In the genomic region with DNA sequence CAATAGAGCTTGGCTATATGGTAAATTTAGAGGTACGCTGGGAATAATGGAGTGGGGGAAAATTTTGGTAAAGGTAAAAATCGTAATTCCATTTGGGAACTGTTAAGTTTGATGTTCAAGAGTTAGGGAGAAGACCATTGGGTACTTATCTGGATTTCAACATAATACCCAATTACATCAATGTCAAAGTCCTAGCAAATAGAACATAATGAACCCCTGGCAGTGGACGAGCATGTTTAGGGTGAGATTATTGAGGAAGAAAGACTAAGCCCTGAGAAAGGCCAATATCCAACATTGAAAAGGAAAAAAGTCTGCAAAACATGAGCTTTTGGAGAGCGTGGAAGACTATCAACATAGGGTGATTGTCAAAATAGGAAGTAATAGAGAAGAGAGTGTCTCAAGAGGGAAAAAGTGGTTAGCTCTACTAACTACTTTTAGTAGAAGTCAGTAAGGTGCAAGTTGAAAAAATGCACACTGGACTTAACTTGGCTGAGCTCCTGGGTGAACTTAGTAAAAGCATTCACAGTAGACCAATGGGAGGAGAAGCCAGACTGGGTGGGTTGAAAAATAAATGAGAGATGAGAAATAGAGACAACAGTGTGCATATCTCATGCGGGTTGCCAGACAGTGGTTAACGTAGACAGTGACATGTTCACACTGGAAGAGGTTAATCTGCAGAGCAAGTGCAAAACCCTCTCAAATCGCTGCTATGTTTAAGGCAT, we compare ENCODE assay signal across 18 cellular contexts.
DNase-seq lines count a peak whose midpoint lies in the region; ATAC-seq and TF ChIP-seq lines count a peak whose summit lies in the region.
"Had no signal": no experiment of that assay in that cellular context is flagged by ENCODE, and none has a peak within 500 bp of the region (broad histone marks: within the 10 kb centered on the region; RNA-seq: fewer than 3 reads in every experiment).

No MANE protein-coding gene starts in this region.

- peak overlapping the region in 3 of 4 donors; percentile 11 to 62 (median 33) for H3K27ac ChIP-seq in sigmoid colon
- H3K27ac ChIP-seq in tibial nerve: peak overlapping the region in 2 of 4 donors; percentile 34 to 36
- H3K27ac ChIP-seq: 22Rv1 had no signal

- H3K4me3 ChIP-seq in sigmoid colon: no peak overlapping the region
- no peak overlapping the region for H3K4me3 ChIP-seq in tibial nerve
- H3K4me3 ChIP-seq: K562 had no signal

- TF ChIP-seq EP300 in sigmoid colon (IDR thresholded peaks at IDR 0.05): no peak
- no peak for TF ChIP-seq EP300 in tibial nerve (IDR thresholded peaks at IDR 0.05)

- no peaks in the 10 kb centered on the region for H3K4me1 Mint-ChIP-seq in natural killer cell
- peaks cover 22% of the 10 kb centered on the region for H3K4me1 Mint-ChIP-seq in activated T-helper 2 cell treated with anti-CD3 and anti-CD28 coated beads, Interferon-gamma antibody, Interleukin-2, Interleukin-4, amounts not matched to agents 10 μg/mL and 5 μg/mL and 100 μg/mL, durations not matched to agents 14 hours and 24 hours and 36 hours (ENCODE audit: low read depth)

- no peak overlapping the region for H3K4me3 Mint-ChIP-seq in natural killer cell
- no peak overlapping the region for H3K4me3 Mint-ChIP-seq in activated T-helper 2 cell treated with anti-CD3 and anti-CD28 coated beads, Interferon-gamma antibody, Interleukin-2, Interleukin-4, amounts not matched to agents 10 μg/mL and 5 μg/mL and 100 μg/mL, durations not matched to agents 14 hours and 24 hours and 36 hours (ENCODE audit: low read depth)
- H3K4me3 Mint-ChIP-seq: CD8-positive, alpha-beta T cell had no signal

- H3K27me3 Mint-ChIP-seq in natural killer cell (ENCODE audit: low read depth in 2 of 2): peaks cover 0 to 3% of the 10 kb centered on the region in 2 donors
- H3K27me3 Mint-ChIP-seq in activated T-helper 2 cell treated with anti-CD3 and anti-CD28 coated beads, Interferon-gamma antibody, Interleukin-2, Interleukin-4, amounts not matched to agents 10 μg/mL and 5 μg/mL and 100 μg/mL, durations not matched to agents 14 hours and 24 hours and 36 hours (ENCODE audit: low read depth): no peaks in the 10 kb centered on the region

- H3K36me3 Mint-ChIP-seq in natural killer cell: no peaks in the 10 kb centered on the region
- peaks cover 4% of the 10 kb centered on the region for H3K36me3 Mint-ChIP-seq in activated T-helper 2 cell treated with anti-CD3 and anti-CD28 coated beads, Interferon-gamma antibody, Interleukin-2, Interleukin-4, amounts not matched to agents 10 μg/mL and 5 μg/mL and 100 μg/mL, durations not matched to agents 14 hours and 24 hours and 36 hours (ENCODE audit: low read depth)
- H3K36me3 Mint-ChIP-seq: CD8-positive, alpha-beta T cell had no signal

- H3K9me3 Mint-ChIP-seq in natural killer cell: no peaks in the 10 kb centered on the region
- no peaks in the 10 kb centered on the region for H3K9me3 Mint-ChIP-seq in activated T-helper 2 cell treated with anti-CD3 and anti-CD28 coated beads, Interferon-gamma antibody, Interleukin-2, Interleukin-4, amounts not matched to agents 10 μg/mL and 5 μg/mL and 100 μg/mL, durations not matched to agents 14 hours and 24 hours and 36 hours
- H3K9me3 Mint-ChIP-seq: CD8-positive, alpha-beta T cell had no signal

- ATAC-seq in left lobe of liver (peak; percentile 53), natural killer cell (no peak), HG03280 (IDR thresholded peaks at IDR 0.05; ENCODE audit: unreplicated experiment) (no peak)
- ATAC-seq: CD8-positive, alpha-beta T cell; K562 had no signal

- no peak overlapping the region for H3K27ac Mint-ChIP-seq in natural killer cell
- no peak overlapping the region for H3K27ac Mint-ChIP-seq in activated T-helper 2 cell treated with anti-CD3 and anti-CD28 coated beads, Interferon-gamma antibody, Interleukin-2, Interleukin-4, amounts not matched to agents 10 μg/mL and 5 μg/mL and 100 μg/mL, durations not matched to agents 14 hours and 24 hours and 36 hours
- H3K27ac Mint-ChIP-seq: CD8-positive, alpha-beta T cell had no signal

- no peak for TF ChIP-seq CTCF in sigmoid colon (IDR thresholded peaks at IDR 0.05)
- TF ChIP-seq CTCF in natural killer cell (IDR thresholded peaks at IDR 0.05): no peak
- no peak for TF ChIP-seq CTCF in tibial nerve (IDR thresholded peaks at IDR 0.05)

- intact Hi-C loops in sigmoid colon (cut with DNase I) (no loop called here), natural killer cell (cut with micrococcal nuclease) (no loop called here)
- intact Hi-C loops in activated T-helper 2 cell treated with anti-CD3 and anti-CD28 coated beads, Interferon-gamma antibody, Interleukin-2, Interleukin-4, amounts not matched to agents 10 μg/mL and 5 μg/mL and 100 μg/mL, durations not matched to agents 14 hours and 24 hours and 36 hours (cut with micrococcal nuclease): loop anchor here (1.0 to 5.0 kb wide), 6 partner anchors 9 to 772 kb away; no protein-coding TSS in a partner anchor

- H3K27me3 ChIP-seq in sigmoid colon (no peaks in the 10 kb centered on the region), tibial nerve (no peaks in the 10 kb centered on the region)

- peak; percentile 39 for DNase-seq in NOMO-1 treated with DMSO at 0.1 percent for 48 hours (lab: John Stamatoyannopoulos, UW; ENCODE audit: unreplicated experiment)
- DNase-seq in NOMO-1 treated with dmso at 0.1 percent for 144 hours (lab: John Stamatoyannopoulos, UW; ENCODE audit: unreplicated experiment): no peak
- peak; percentile 60 for DNase-seq in left lobe of liver (ENCODE audit: low spot score)
- DNase-seq in sigmoid colon: no peak
- DNase-seq in natural killer cell: no peak
- no peak for DNase-seq in activated T-helper 2 cell treated with anti-CD3 and anti-CD28 coated beads, Interferon-gamma antibody, Interleukin-2, Interleukin-4, amounts not matched to agents 10 μg/mL and 5 μg/mL and 100 μg/mL, durations not matched to agents 14 hours and 24 hours and 36 hours (ENCODE audit: low spot score)
- no peak for DNase-seq in tibial nerve (ENCODE audit: low spot score in 2 of 2)
- DNase-seq: C1 segment of cervical spinal cord; CD8-positive, alpha-beta T cell; H7; NCI-H1092; NCI-H1436; NCI-H1930; NCI-H526; Right ventricle myocardium superior had no signal

- 83 to 85% methylated on average over 7 of the region's 7 CpGs for WGBS in sigmoid colon, 2 donors
- WGBS in tibial nerve, 2 donors: 52 to 58% methylated on average over 7 of the region's 7 CpGs

- H3K9me3 ChIP-seq in sigmoid colon (no peaks in the 10 kb centered on the region), tibial nerve (no peaks in the 10 kb centered on the region)

- H3K36me3 ChIP-seq in sigmoid colon (no peaks in the 10 kb centered on the region), tibial nerve (no peaks in the 10 kb centered on the region)

- H3K4me1 ChIP-seq in sigmoid colon (no peaks in the 10 kb centered on the region), tibial nerve (peaks cover 0 to 22% (median 7%) of the 10 kb centered on the region in 4 donors)

- no peak for TF ChIP-seq POLR2A in sigmoid colon (IDR thresholded peaks at IDR 0.05)
- TF ChIP-seq POLR2A in tibial nerve (IDR thresholded peaks at IDR 0.05): no peak

Comparison
In these comparisons a context has a peak if more than half of its experiments do, and no peak if none do; other contexts are left out.
1. DNase-seq: peak in NOMO-1 treated with DMSO at 0.1 percent for 48 hours (single experiment) and left lobe of liver (single experiment); none in NOMO-1 treated with dmso at 0.1 percent for 144 hours (single experiment), sigmoid colon (single experiment), natural killer cell (single experiment), activated T-helper 2 cell treated with anti-CD3 and anti-CD28 coated beads, Interferon-gamma antibody, Interleukin-2, Interleukin-4, amounts not matched to agents 10 μg/mL and 5 μg/mL and 100 μg/mL, durations not matched to agents 14 hours and 24 hours and 36 hours (single experiment) and tibial nerve (0 of 2).